ENCODE assay signal across 26 cellular contexts in genomic region chrX:35291013-35291412, GRCh38.
DNase-seq lines count a peak whose midpoint lies in the region; ATAC-seq, FAIRE-seq and TF ChIP-seq lines count a peak whose summit lies in the region.
"Had no signal": no experiment of that assay in that cellular context is flagged by ENCODE, and none has a peak within 500 bp of the region (broad histone marks: within the 10 kb centered on the region; RNA-seq: fewer than 3 reads in every experiment).

No MANE protein-coding gene starts in this region.

- H3K4me2 ChIP-seq in mammary epithelial cell (ENCODE audit: insufficient read depth, low read depth, low read length) (no peak overlapping the region), A549 (no peak overlapping the region)
- H3K4me2 ChIP-seq: BLaER1 had no signal

- H3K27me3 ChIP-seq in mammary epithelial cell (ENCODE audit: insufficient read depth, low read length) (no peaks in the 10 kb centered on the region), right lobe of liver (no peaks in the 10 kb centered on the region)
- H3K27me3 ChIP-seq: BE2C had no signal

- no peaks in the 10 kb centered on the region for H3K36me3 Mint-ChIP-seq in MCF 10A (ENCODE audit: insufficient read depth, unreplicated experiment)
- H3K36me3 Mint-ChIP-seq: CD14-positive monocyte; CD4-positive, alpha-beta memory T cell; CD4-positive, CD25-positive, alpha-beta regulatory T cell; CD8-positive, alpha-beta memory T cell had no signal

- WGBS in mammary epithelial cell (ENCODE audit: low coverage, missing lambda C conversion rate): 58% methylated on average over 2 of the region's 2 CpGs
- 5% methylated on average over 2 of the region's 2 CpGs for WGBS in A549 (ENCODE audit: missing lambda C conversion rate)
- 29% methylated on average over 2 of the region's 2 CpGs for WGBS in right lobe of liver (ENCODE audit: insufficient coverage, low coverage, low lambda C conversion rate, missing lambda C conversion rate)

- dilution Hi-C loops in mammary epithelial cell (cut with HindIII; ENCODE audit: low sequenced_read_pairs): no loop called here

- H3K27me3 Mint-ChIP-seq in MCF 10A (ENCODE audit: insufficient read depth, unreplicated experiment): peaks cover 8% of the 10 kb centered on the region
- H3K27me3 Mint-ChIP-seq: CD4-positive, alpha-beta memory T cell; CD4-positive, CD25-positive, alpha-beta regulatory T cell had no signal

- H4K20me1 ChIP-seq in mammary epithelial cell (ENCODE audit: insufficient read depth, low read length): no peaks in the 10 kb centered on the region
- H4K20me1 ChIP-seq: BLaER1 had no signal

- no peak overlapping the region for H3K4me3 Mint-ChIP-seq in MCF 10A (ENCODE audit: unreplicated experiment)
- H3K4me3 Mint-ChIP-seq: CD14-positive monocyte; CD4-positive, alpha-beta memory T cell; CD4-positive, CD25-positive, alpha-beta regulatory T cell; CD8-positive, alpha-beta memory T cell had no signal

- no peak for TF ChIP-seq EP300 in A549 (IDR thresholded peaks at IDR 0.05)

- TF ChIP-seq RAD21 in A549 (conservative IDR thresholded peaks at IDR 0.05 in 1 of 2, IDR thresholded peaks at IDR 0.05 in 1 of 2): no peak

- peaks cover 6% of the 10 kb centered on the region for H3K4me1 Mint-ChIP-seq in MCF 10A (ENCODE audit: insufficient read depth, unreplicated experiment)
- H3K4me1 Mint-ChIP-seq: CD14-positive monocyte; CD4-positive, alpha-beta memory T cell; CD4-positive, CD25-positive, alpha-beta regulatory T cell; CD8-positive, alpha-beta memory T cell had no signal

- no peaks in the 10 kb centered on the region for H3K9me3 ChIP-seq in mammary epithelial cell (replicated peaks; ENCODE audit: insufficient read depth, low read length)
- H3K9me3 ChIP-seq in A549: no peaks in the 10 kb centered on the region
- no peaks in the 10 kb centered on the region for H3K9me3 ChIP-seq in right lobe of liver
- H3K9me3 ChIP-seq: BE2C, BLaER1 had no signal

- intact Hi-C loops in MCF 10A (cut with micrococcal nuclease): no loop called here
- intact Hi-C loops in mammary epithelial cell (cut with micrococcal nuclease): no loop called here
- intact Hi-C loops in right lobe of liver (cut with DNase I): no loop called here

- H3K4me1 ChIP-seq in mammary epithelial cell (ENCODE audit: insufficient read depth, low read length): no peaks in the 10 kb centered on the region
- H3K4me1 ChIP-seq in A549: no peaks in the 10 kb centered on the region
- peaks cover 0 to 10% (median 0%) of the 10 kb centered on the region in 4 donors for H3K4me1 ChIP-seq in right lobe of liver
- H3K4me1 ChIP-seq: BE2C, BLaER1 had no signal

- TF ChIP-seq POLR2A in A549 (IDR thresholded peaks at IDR 0.05; ENCODE audit: low read length) (no peak), right lobe of liver (IDR thresholded peaks at IDR 0.05) (no peak)

- peak; percentile 7 for FAIRE-seq in A549 (lab: Jason Lieb, UNC)
- FAIRE-seq: GM12878, GM12892, GM18507, GM19239 had no signal

- H2AFZ ChIP-seq in mammary epithelial cell (ENCODE audit: low read depth, low read length): no peak overlapping the region

- ATAC-seq in A549: no peak
- peak; percentile 49 to 74 (median 55) for ATAC-seq in right lobe of liver
- ATAC-seq: GM12878 had no signal

- TF ChIP-seq CTCF in MCF 10A (IDR thresholded peaks at IDR 0.05; ENCODE audit: unreplicated experiment) (no peak), mammary epithelial cell (conservative IDR thresholded peaks at IDR 0.05 in 1 of 2, IDR thresholded peaks at IDR 0.05 in 1 of 2; ENCODE audit: extremely low read depth in 1 of 2, insufficient read depth in 1 of 2, low read depth in 1 of 2, low read length in 2 of 2) (no peak), A549 (IDR thresholded peaks at IDR 0.05) (no peak), right lobe of liver (IDR thresholded peaks at IDR 0.05) (no peak)

- H3K27ac ChIP-seq in mammary epithelial cell (ENCODE audit: insufficient read depth, low read depth, low read length): no peak overlapping the region
- no peak overlapping the region for H3K27ac ChIP-seq in A549
- peak overlapping the region; percentile 31 to 62 (median 48) for H3K27ac ChIP-seq in right lobe of liver
- H3K27ac ChIP-seq: 22Rv1, BLaER1 had no signal

- H3K9me3 Mint-ChIP-seq in MCF 10A (ENCODE audit: unreplicated experiment): no peaks in the 10 kb centered on the region

- H3K27ac Mint-ChIP-seq in MCF 10A (ENCODE audit: low read depth, unreplicated experiment): peak overlapping the region; percentile 51
- H3K27ac Mint-ChIP-seq: CD14-positive monocyte; CD4-positive, alpha-beta memory T cell; CD4-positive, CD25-positive, alpha-beta regulatory T cell; CD8-positive, alpha-beta memory T cell had no signal

- no peak overlapping the region for H3K4me3 ChIP-seq in mammary epithelial cell (replicated peaks in 1 of 3; ENCODE audit: insufficient read depth in 1 of 3, low read depth in 2 of 3, low read length in 3 of 3)
- H3K4me3 ChIP-seq in A549: no peak overlapping the region
- no peak overlapping the region for H3K4me3 ChIP-seq in right lobe of liver
- H3K4me3 ChIP-seq: BLaER1, GM12878 had no signal

- no peaks in the 10 kb centered on the region for H3K36me3 ChIP-seq in mammary epithelial cell (ENCODE audit: insufficient read depth, low read length)
- no peaks in the 10 kb centered on the region for H3K36me3 ChIP-seq in right lobe of liver
- H3K36me3 ChIP-seq: BE2C, BLaER1 had no signal

- H3K9ac ChIP-seq in mammary epithelial cell (ENCODE audit: insufficient read depth, low read length): no peak overlapping the region
- H3K9ac ChIP-seq: BLaER1 had no signal

- DNase-seq in MCF 10A (ENCODE audit: unreplicated experiment) (no peak), mammary epithelial cell (no peak), A549 (ENCODE audit: low read depth in 1 of 2, low spot score in 1 of 2) (no peak), right lobe of liver (peak in 1 of 3 donors; percentile 50)
- DNase-seq in activated naive CD4-positive, alpha-beta T cell treated with anti-CD3 and anti-CD28 coated beads, Interleukin-2, amount 50 U/mL, for 16 hours: no peak
- DNase-seq: ACHN; BE2C; C1 segment of cervical spinal cord; CD4-positive, alpha-beta memory T cell; CD4-positive, CD25-positive, alpha-beta regulatory T cell; CD8-positive, alpha-beta memory T cell; COR-L47; DMS 273 treated with DMSO at 0.1 percent for 48 hours; DMS153; DMS53; DMS79; DND-41; EL; GDM1 had no signal

- no peaks in the 10 kb centered on the region for H3K79me2 ChIP-seq in mammary epithelial cell (ENCODE audit: insufficient read depth, low read length)

- CTCF ChIA-PET in MCF 10A (lab: Yijun Ruan, JAX) (no interaction called here), mammary epithelial cell (lab: Charles Lee; ENCODE audit: low non-redundant PET) (no interaction called here), A549 (lab: Yijun Ruan, JAX) (no interaction called here)

- BruUV-seq in MCF 10A (replicated peaks; lab: Mats Ljungman, UMichigan) (no TSS peak), mammary epithelial cell (replicated peaks; lab: Mats Ljungman, UMichigan) (no TSS peak)

- POLR2A ChIA-PET in MCF 10A (lab: Yijun Ruan, JAX): interaction anchor here (1.0 kb wide), 1 partner anchor 10 kb away, joined by 3 read pairs; no protein-coding TSS in a partner anchor
- POLR2A ChIA-PET in A549 (lab: Yijun Ruan, JAX): no interaction called here

- in situ Hi-C loops in mammary epithelial cell (cut with MboI; ENCODE audit: low sequenced_read_pairs in 2 of 2): no loop called here

TF ChIP-seq in A549, 52 proteins besides CTCF, POLR2A, EP300 and RAD21:
- TF ChIP-seq HOXB5 (CRISPR knock-in tag; IDR thresholded peaks at IDR 0.05): no peak
- no peak for TF ChIP-seq RCOR1 (IDR thresholded peaks at IDR 0.05; ENCODE audit: low read depth, low read length)
- TF ChIP-seq FOXS1 (CRISPR knock-in tag; IDR thresholded peaks at IDR 0.05): no peak
- TF ChIP-seq PHF8 (IDR thresholded peaks at IDR 0.05; ENCODE audit: borderline replicate concordance, low read depth): no peak
- no peak for TF ChIP-seq HOXA7 (CRISPR knock-in tag; IDR thresholded peaks at IDR 0.05)
TF ChIP-seq in A549: peak in this region for 0.

Comparison
In these comparisons a context has a peak if more than half of its experiments do, and no peak if none do; other contexts are left out.
1. H3K27ac ChIP-seq: peak in right lobe of liver (3 of 3); none in mammary epithelial cell (single experiment) and A549 (0 of 2).
2. ATAC-seq: peak in right lobe of liver (4 of 4); none in A549 (0 of 2).